ENCODE assay signal across 20 cellular contexts in genomic region chr7:157375410-157375809, GRCh38. TPM values are rescaled to one million over a fixed set of nuclear protein-coding genes. Genes with fewer than 3 reads are reported as not detected.
DNase-seq lines count a peak whose midpoint lies in the region; ATAC-seq and TF ChIP-seq lines count a peak whose summit lies in the region.
"Had no signal": no experiment of that assay in that cellular context is flagged by ENCODE, and none has a peak within 500 bp of the region (broad histone marks: within the 10 kb centered on the region; RNA-seq: fewer than 3 reads in every experiment).

No MANE protein-coding gene starts in this region.

- peaks cover 100% of the 10 kb centered on the region for H3K79me2 ChIP-seq in GM23338 (replicated peaks; ENCODE audit: insufficient read depth)
- peaks cover 99% of the 10 kb centered on the region for H3K79me2 ChIP-seq in osteoblast (ENCODE audit: insufficient read depth, low read length)
- H3K79me2 ChIP-seq in hepatocyte, result peaks cover 99% of the 10 kb centered on the region

- H3K27ac ChIP-seq in GM23338 (ENCODE audit: low read depth), result peak overlapping the region; percentile 72
- peak overlapping the region; percentile 23 for H3K27ac ChIP-seq in osteoblast (ENCODE audit: low read depth, low read length)
- H3K27ac ChIP-seq in hepatocyte, result no peak overlapping the region
- H3K27ac ChIP-seq: 22Rv1, ovary, SJCRH30, tibial artery had no signal

- WGBS in hepatocyte (ENCODE audit: low lambda C conversion rate, missing lambda C conversion rate), result 93% methylated on average over 7 of the region's 7 CpGs

- peaks cover 26% of the 10 kb centered on the region for H3K36me3 ChIP-seq in GM23338 (ENCODE audit: insufficient read depth)
- peaks cover 47% of the 10 kb centered on the region for H3K36me3 ChIP-seq in osteoblast (ENCODE audit: insufficient read depth, low read length)
- peaks cover 6% of the 10 kb centered on the region for H3K36me3 ChIP-seq in hepatocyte (replicated peaks; ENCODE audit: insufficient read depth, low read depth)
- H3K36me3 ChIP-seq: ovary had no signal

- H3K9me2 ChIP-seq in GM23338 (ENCODE audit: insufficient read depth) (no peaks in the 10 kb centered on the region), hepatocyte (replicated peaks; ENCODE audit: insufficient read depth) (no peaks in the 10 kb centered on the region)

- ATAC-seq in GM23338, result no peak
- ATAC-seq in HG03039 (IDR thresholded peaks at IDR 0.05; ENCODE audit: unreplicated experiment), result no peak

- no peak overlapping the region for H3K4me3 Mint-ChIP-seq in T-helper 1 cell treated with Interleukin-12 subunit alpha and Interleukin-12 subunit beta and Interleukin-4 antibody, amounts not matched to agents 30 μg/mL and 1 μg/mL, for 36 hours
- H3K4me3 Mint-ChIP-seq in GM23338 (no peak overlapping the region), brain (no peak overlapping the region)

- no peaks in the 10 kb centered on the region for H3K9me3 Mint-ChIP-seq in T-helper 1 cell treated with Interleukin-12 subunit alpha and Interleukin-12 subunit beta and Interleukin-4 antibody, amounts not matched to agents 30 μg/mL and 1 μg/mL, for 36 hours
- H3K9me3 Mint-ChIP-seq in GM23338, result no peaks in the 10 kb centered on the region
- no peaks in the 10 kb centered on the region for H3K9me3 Mint-ChIP-seq in brain

- DNase-seq in T-helper 1 cell (no peak), GM23338 (ENCODE audit: low spot score) (no peak), osteoblast (ENCODE audit: insufficient read length, low spot score, missing footprints) (no peak), hepatocyte (ENCODE audit: low spot score) (no peak), DMS53 treated with DMSO at 0.1 percent for 48 hours (lab: John Stamatoyannopoulos, UW; ENCODE audit: unreplicated experiment) (no peak)
- DNase-seq: activated CD4-positive, alpha-beta T cell treated with anti-CD3 and anti-CD28 coated beads, Interleukin-2, amount 50 U/mL, for 48 hours; DMS79 treated with DMSO at 0.1 percent for 48 hours; effector CD8-positive, alpha-beta T cell; IMR-90; NCI-H2029 treated with DMSO at 0.1 percent for 48 hours; NCI-H524; ovary; SJCRH30; stimulated activated CD4-positive, alpha-beta T cell treated with anti-CD3 and anti-CD28 coated beads, Interleukin-4, amount 100 ng/mL, for 24 hours; stimulated activated CD8-positive, alpha-beta memory T cell treated with anti-CD3 and anti-CD28 coated beads, Interleukin-4, amount 100 ng/mL, for 48 hours; tibial artery had no signal

- H4K20me1 ChIP-seq in GM23338 (replicated peaks; ENCODE audit: insufficient read depth) (peaks cover 100% of the 10 kb centered on the region), osteoblast (ENCODE audit: insufficient read depth, low read length) (peaks cover 79% of the 10 kb centered on the region), hepatocyte (ENCODE audit: insufficient read depth, poor library complexity, severe bottlenecking) (peaks cover 73% of the 10 kb centered on the region)

- H3K4me2 ChIP-seq in GM23338 (no peak overlapping the region), osteoblast (ENCODE audit: insufficient read depth, low read length) (no peak overlapping the region), hepatocyte (no peak overlapping the region)

- H3K4me1 ChIP-seq in GM23338 (ENCODE audit: insufficient read depth), result peaks cover 49% of the 10 kb centered on the region
- H3K4me1 ChIP-seq in osteoblast (ENCODE audit: insufficient read depth, low read length), result no peaks in the 10 kb centered on the region
- no peaks in the 10 kb centered on the region for H3K4me1 ChIP-seq in hepatocyte (ENCODE audit: insufficient read depth)
- H3K4me1 ChIP-seq: SJCRH30 had no signal

- H3K4me1 Mint-ChIP-seq in T-helper 1 cell treated with Interleukin-12 subunit alpha and Interleukin-12 subunit beta and Interleukin-4 antibody, amounts not matched to agents 30 μg/mL and 1 μg/mL, for 36 hours (ENCODE audit: low read depth), result peaks cover 38% of the 10 kb centered on the region
- H3K4me1 Mint-ChIP-seq in GM23338 (peaks cover 53% of the 10 kb centered on the region), brain (peaks cover 35% of the 10 kb centered on the region)

- H2AFZ ChIP-seq in GM23338 (no peak overlapping the region), osteoblast (ENCODE audit: low read length) (no peak overlapping the region), hepatocyte (no peak overlapping the region)

- no peaks in the 10 kb centered on the region for H3K27me3 Mint-ChIP-seq in T-helper 1 cell treated with Interleukin-12 subunit alpha and Interleukin-12 subunit beta and Interleukin-4 antibody, amounts not matched to agents 30 μg/mL and 1 μg/mL, for 36 hours (ENCODE audit: low read depth)
- H3K27me3 Mint-ChIP-seq in GM23338 (ENCODE audit: insufficient read depth, low read depth, poor library complexity) (peaks cover 4% of the 10 kb centered on the region), brain (peaks cover 3% of the 10 kb centered on the region)

- no peaks in the 10 kb centered on the region for H3K27me3 ChIP-seq in GM23338 (ENCODE audit: insufficient read depth)
- H3K27me3 ChIP-seq in osteoblast (ENCODE audit: insufficient read depth, low read length), result no peaks in the 10 kb centered on the region
- no peaks in the 10 kb centered on the region for H3K27me3 ChIP-seq in hepatocyte
- H3K27me3 ChIP-seq: ovary, SJCRH30, tibial artery had no signal

- TF ChIP-seq CTCF in GM23338 (conservative IDR thresholded peaks at IDR 0.05; ENCODE audit: low read depth in 2 of 2), result no peak
- TF ChIP-seq CTCF in brain (conservative IDR thresholded peaks at IDR 0.05), result no peak
- no peak for TF ChIP-seq CTCF in osteoblast (IDR thresholded peaks at IDR 0.05; ENCODE audit: extremely low read depth, low read depth, low read length)
- TF ChIP-seq CTCF in hepatocyte (IDR thresholded peaks at IDR 0.05; ENCODE audit: poor library complexity), result no peak

- peaks cover 32% of the 10 kb centered on the region for H3K36me3 Mint-ChIP-seq in T-helper 1 cell treated with Interleukin-12 subunit alpha and Interleukin-12 subunit beta and Interleukin-4 antibody, amounts not matched to agents 30 μg/mL and 1 μg/mL, for 36 hours (ENCODE audit: low read depth)
- peaks cover 82% of the 10 kb centered on the region for H3K36me3 Mint-ChIP-seq in GM23338 (ENCODE audit: low read depth)
- peaks cover 82% of the 10 kb centered on the region for H3K36me3 Mint-ChIP-seq in brain

- H3K9me3 ChIP-seq in osteoblast (ENCODE audit: low read depth, low read length) (no peaks in the 10 kb centered on the region), hepatocyte (ENCODE audit: low read depth) (no peaks in the 10 kb centered on the region)
- H3K9me3 ChIP-seq: ovary, SJCRH30, tibial artery had no signal

- H3K4me3 ChIP-seq in GM23338 (no peak overlapping the region), osteoblast (ENCODE audit: insufficient read depth, low read length) (no peak overlapping the region), hepatocyte (no peak overlapping the region)
- H3K4me3 ChIP-seq: ovary, SJCRH30, tibial artery had no signal

- H3K27ac Mint-ChIP-seq in T-helper 1 cell treated with Interleukin-12 subunit alpha and Interleukin-12 subunit beta and Interleukin-4 antibody, amounts not matched to agents 30 μg/mL and 1 μg/mL, for 36 hours, result peak overlapping the region; percentile 83
- H3K27ac Mint-ChIP-seq in GM23338, result 0 out of 2 replicates have a peak overlapping the region, but pooled peaks have one; percentile 28
- peak overlapping the region in 4 of 5 experiments; percentile 17 to 79 (median 46) for H3K27ac Mint-ChIP-seq in brain

- peaks cover 50% of the 10 kb centered on the region for H3F3A ChIP-seq in GM23338 (replicated peaks; ENCODE audit: low read depth)

TF ChIP-seq in GM23338, 12 proteins besides CTCF, POLR2A, EP300 and RAD21 (continues in another document):
- TF ChIP-seq, protein P1, sequence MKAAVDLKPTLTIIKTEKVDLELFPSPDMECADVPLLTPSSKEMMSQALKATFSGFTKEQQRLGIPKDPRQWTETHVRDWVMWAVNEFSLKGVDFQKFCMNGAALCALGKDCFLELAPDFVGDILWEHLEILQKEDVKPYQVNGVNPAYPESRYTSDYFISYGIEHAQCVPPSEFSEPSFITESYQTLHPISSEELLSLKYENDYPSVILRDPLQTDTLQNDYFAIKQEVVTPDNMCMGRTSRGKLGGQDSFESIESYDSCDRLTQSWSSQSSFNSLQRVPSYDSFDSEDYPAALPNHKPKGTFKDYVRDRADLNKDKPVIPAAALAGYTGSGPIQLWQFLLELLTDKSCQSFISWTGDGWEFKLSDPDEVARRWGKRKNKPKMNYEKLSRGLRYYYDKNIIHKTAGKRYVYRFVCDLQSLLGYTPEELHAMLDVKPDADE (IDR thresholded peaks at IDR 0.05), result no peak
- TF ChIP-seq CREB1 (CRISPR knock-in tag; IDR thresholded peaks at IDR 0.05; ENCODE audit: low read depth) (no peak), ZNF331 (CRISPR knock-in tag; IDR thresholded peaks at IDR 0.05; ENCODE audit: low read depth) (no peak), JUNB (IDR thresholded peaks at IDR 0.05; ENCODE audit: unreplicated experiment) (no peak)

RNA-seq across cellular contexts. Expression of gene DNAJB6, which starts 38.6 kb away (rescaled TPM):
- total RNA-seq in GM23338 (2014; rRNA removed; shearing (Covaris generic)), result 308 and 325 TPM in 2 replicates
- polyA plus RNA-seq in GM23338 (2016; fragmentation: Nextera tagmentation; extraction: Ambion mirVana) (305 and 322 TPM in 2 replicates), brain (ENCODE audit: insufficient read depth, low read depth, low replicate concordance) (191 TPM), hepatocyte (106 and 110 TPM in 2 replicates)
- total RNA-seq in osteoblast (84.3 and 84.7 TPM in 2 replicates), hepatocyte (92.2 and 118 TPM in 2 replicates)

Comparison
In these comparisons a context has a peak if more than half of its experiments do, and no peak if none do; other contexts are left out.
1. H3K27ac Mint-ChIP-seq: peak in every context shown above with its lines; median percentile 83 in T-helper 1 cell treated with Interleukin-12 subunit alpha and Interleukin-12 subunit beta and Interleukin-4 antibody, amounts not matched to agents 30 μg/mL and 1 μg/mL, for 36 hours; 46 in brain; 28 in GM23338.